In genomic region chr22:35576671-35577070, GRCh38 we compare ENCODE assay signal across 17 cellular contexts. TPM values are rescaled to one million over a fixed set of nuclear protein-coding genes. Genes with fewer than 3 reads are reported as not detected.
DNase-seq lines count a peak whose midpoint lies in the region; ATAC-seq and TF ChIP-seq lines count a peak whose summit lies in the region.
"Had no signal": no experiment of that assay in that cellular context is flagged by ENCODE, and none has a peak within 500 bp of the region (broad histone marks: within the 10 kb centered on the region; RNA-seq: fewer than 3 reads in every experiment).

No MANE protein-coding gene starts in this region.

- no peaks in the 10 kb centered on the region for H3K9me3 Mint-ChIP-seq in neural progenitor cell
- H3K9me3 Mint-ChIP-seq: CD4-positive, alpha-beta T cell; CD8-positive, alpha-beta T cell had no signal

- no peaks in the 10 kb centered on the region for H3F3A ChIP-seq in neural progenitor cell (ENCODE audit: low read depth)

- H3K27ac ChIP-seq in BLaER1: 0 out of 2 replicates have a peak overlapping the region, but pooled peaks have one; percentile 14
- no peak overlapping the region for H3K27ac ChIP-seq in HEK293 (ENCODE audit: extremely low read depth, low read depth, low read length)
- no peak overlapping the region for H3K27ac ChIP-seq in neural progenitor cell
- no peak overlapping the region for H3K27ac ChIP-seq in vagina
- H3K27ac ChIP-seq: BLaER1 treated with 17β-estradiol and CSF1 and Interleukin-3, amounts not matched to agents 10 nM and 100 nM; C4-2B had no signal

- H4K20me1 ChIP-seq in BLaER1 (no peaks in the 10 kb centered on the region), neural progenitor cell (ENCODE audit: low read depth) (no peaks in the 10 kb centered on the region)
- H4K20me1 ChIP-seq: BLaER1 treated with 17β-estradiol and CSF1 and Interleukin-3, amounts not matched to agents 10 nM and 100 nM had no signal

- no peak overlapping the region for H3K4me3 ChIP-seq in BLaER1
- H3K4me3 ChIP-seq in HEK293 (ENCODE audit: low read depth, low read length): no peak overlapping the region
- no peak overlapping the region for H3K4me3 ChIP-seq in neural progenitor cell
- H3K4me3 ChIP-seq in vagina: no peak overlapping the region
- H3K4me3 ChIP-seq: BLaER1 treated with 17β-estradiol and CSF1 and Interleukin-3, amounts not matched to agents 10 nM and 100 nM had no signal

- TF ChIP-seq CTCF in HEK293 (tag by site-specific recombination; IDR thresholded peaks at IDR 0.05) (no peak), neural progenitor cell (IDR thresholded peaks at IDR 0.05) (no peak), vagina (IDR thresholded peaks at IDR 0.05) (no peak), GM13976 (IDR thresholded peaks at IDR 0.05; ENCODE audit: borderline replicate concordance, control extremely low read depth, extremely low read depth, insufficient read depth, missing control alignments) (no peak)

- H3K4me1 ChIP-seq in BLaER1: peaks cover 39% of the 10 kb centered on the region
- no peaks in the 10 kb centered on the region for H3K4me1 ChIP-seq in HEK293 (ENCODE audit: control insufficient read depth, insufficient read depth, low read length)
- H3K4me1 ChIP-seq in neural progenitor cell: peaks cover 6% of the 10 kb centered on the region
- H3K4me1 ChIP-seq in vagina: no peaks in the 10 kb centered on the region
- H3K4me1 ChIP-seq: BE2C, Caco-2 had no signal

- CTCF ChIA-PET in HEK293 (lab: Yijun Ruan, JAX): interaction anchor here (0.8 to 2.1 kb wide), 3 partner anchors 35 to 226 kb away, joined by 4 to 8 read pairs (median 4); partner anchors contain the start of gene RASD2

- POLR2A ChIA-PET in HEK293 (lab: Yijun Ruan, JAX): no interaction called here

- peaks cover 4% of the 10 kb centered on the region for H3K4me1 Mint-ChIP-seq in neural progenitor cell

- no peaks in the 10 kb centered on the region for H3K79me2 ChIP-seq in neural progenitor cell (ENCODE audit: low read depth)

- in situ Hi-C loops in GM13976 (cut with MboI; ENCODE audit: low sequenced_read_pairs, unreplicated experiment): no loop called here

- H3K9me3 ChIP-seq in BLaER1 (no peaks in the 10 kb centered on the region), HEK293 (ENCODE audit: control insufficient read depth, insufficient read depth, low read depth, low read length) (no peaks in the 10 kb centered on the region), neural progenitor cell (ENCODE audit: low read depth) (no peaks in the 10 kb centered on the region), vagina (no peaks in the 10 kb centered on the region)
- H3K9me3 ChIP-seq: BE2C; BLaER1 treated with 17β-estradiol and CSF1 and Interleukin-3, amounts not matched to agents 10 nM and 100 nM; Caco-2 had no signal

- H3K4me3 Mint-ChIP-seq in neural progenitor cell: no peak overlapping the region
- H3K4me3 Mint-ChIP-seq: CD4-positive, alpha-beta T cell; CD8-positive, alpha-beta T cell had no signal

- peak overlapping the region; percentile 57 for H3K27ac Mint-ChIP-seq in neural progenitor cell
- H3K27ac Mint-ChIP-seq: CD4-positive, alpha-beta T cell; CD8-positive, alpha-beta T cell had no signal

- H3K27me3 Mint-ChIP-seq in neural progenitor cell (ENCODE audit: insufficient read depth, low read depth): peaks cover 16% of the 10 kb centered on the region
- H3K27me3 Mint-ChIP-seq: CD4-positive, alpha-beta T cell had no signal

- no peak for ATAC-seq in GM21786 (IDR thresholded peaks at IDR 0.05; ENCODE audit: unreplicated experiment)
- ATAC-seq: CD8-positive, alpha-beta T cell had no signal

- no peak overlapping the region for H2AFZ ChIP-seq in neural progenitor cell (replicated peaks)

- no peaks in the 10 kb centered on the region for H3K36me3 Mint-ChIP-seq in neural progenitor cell
- H3K36me3 Mint-ChIP-seq: CD8-positive, alpha-beta T cell had no signal

- H3K4me2 ChIP-seq in BLaER1: no peak overlapping the region
- H3K4me2 ChIP-seq in neural progenitor cell: no peak overlapping the region
- H3K4me2 ChIP-seq: BLaER1 treated with 17β-estradiol and CSF1 and Interleukin-3, amounts not matched to agents 10 nM and 100 nM had no signal

- H3K9ac ChIP-seq in BLaER1: no peak overlapping the region
- no peak overlapping the region for H3K9ac ChIP-seq in neural progenitor cell
- H3K9ac ChIP-seq: BLaER1 treated with 17β-estradiol and CSF1 and Interleukin-3, amounts not matched to agents 10 nM and 100 nM had no signal

- H3K27me3 ChIP-seq in BLaER1 (no peaks in the 10 kb centered on the region), neural progenitor cell (no peaks in the 10 kb centered on the region), vagina (no peaks in the 10 kb centered on the region)
- H3K27me3 ChIP-seq: BE2C; BLaER1 treated with 17β-estradiol and CSF1 and Interleukin-3, amounts not matched to agents 10 nM and 100 nM had no signal

- H3K36me3 ChIP-seq in BLaER1 (no peaks in the 10 kb centered on the region), HEK293 (ENCODE audit: control insufficient read depth in 2 of 2, insufficient read depth in 1 of 2, low read length in 2 of 2) (no peaks in the 10 kb centered on the region), neural progenitor cell (no peaks in the 10 kb centered on the region), vagina (no peaks in the 10 kb centered on the region)
- H3K36me3 ChIP-seq: BE2C; BLaER1 treated with 17β-estradiol and CSF1 and Interleukin-3, amounts not matched to agents 10 nM and 100 nM had no signal

- intact Hi-C loops in vagina (cut with DNase I): no loop called here

- TF ChIP-seq POLR2A in vagina (IDR thresholded peaks at IDR 0.05): no peak

- no peak for DNase-seq in neural progenitor cell (ENCODE audit: low spot score)
- DNase-seq in vagina (ENCODE audit: extremely low spot score in 2 of 2): no peak
- DNase-seq in GM13976 (ENCODE audit: low spot score): no peak
- DNase-seq: 8988T; ACHN; BE2C; Caco-2; Calu3; CD4-positive, alpha-beta T cell; CD8-positive, alpha-beta T cell; DMS79 treated with DMSO at 0.1 percent for 48 hours; GF-D8 had no signal

TF ChIP-seq in HEK293, 187 proteins besides CTCF, POLR2A, EP300 and RAD21:
- TF ChIP-seq ZNF660 (tag by site-specific recombination; IDR thresholded peaks at IDR 0.05) (no peak), ZNF391 (tag by site-specific recombination; IDR thresholded peaks at IDR 0.05; ENCODE audit: borderline replicate concordance, low read depth) (no peak), ZNF639 (tag by site-specific recombination; IDR thresholded peaks at IDR 0.05) (no peak), ZNF777 (tag by site-specific recombination; IDR thresholded peaks at IDR 0.05; ENCODE audit: borderline replicate concordance) (no peak), ZNF544 (tag by site-specific recombination; IDR thresholded peaks at IDR 0.05) (no peak), ZNF510 (tag by site-specific recombination; IDR thresholded peaks at IDR 0.05; ENCODE audit: insufficient replicate concordance) (no peak), YY1 (tag by site-specific recombination; IDR thresholded peaks at IDR 0.05) (0 out of 2 replicates have a peak, but pooled peaks have one; percentile 15)

RNA-seq across cellular contexts. Expression of gene RASD2, which starts 36.0 kb away (rescaled TPM):
- total RNA-seq in neural progenitor cell (ENCODE audit: low replicate concordance) (0.04 and 0.19 TPM in 2 replicates), vagina (2.0 TPM)

RNA-seq across cellular contexts. Expression of gene MB, which starts 40.5 kb away (rescaled TPM):
- total RNA-seq in neural progenitor cell (ENCODE audit: low replicate concordance) (0.53 TPM in 1 of 2 replicates, not detected in the other), vagina (not detected)
- total RNA-seq: Calu3; CD4-positive, alpha-beta T cell; CD8-positive, alpha-beta T cell had no signal
